8 cellular contexts compared by ENCODE assay signal in genomic region chr2:12931211-12931844, GRCh38.
DNase-seq lines count a peak whose midpoint lies in the region; ATAC-seq lines count a peak whose summit lies in the region.

No MANE protein-coding gene starts in this region.

- ATAC-seq in HG02798 (IDR thresholded peaks at IDR 0.05; ENCODE audit: poor library complexity, unreplicated experiment): peak; percentile 56
- ATAC-seq in HG02938 (IDR thresholded peaks at IDR 0.05; ENCODE audit: unreplicated experiment): no peak

- in situ Hi-C loops in G401 (cut with HindIII; ENCODE audit: low sequenced_read_pairs): no loop called here

- DNase-seq in G401 (ENCODE audit: low spot score): peak; percentile 45
- peak; percentile 73 for DNase-seq in NCI-H82 (lab: John Stamatoyannopoulos, UW)
- peak; percentile 78 for DNase-seq in dermis blood vessel endothelial cell
- peak; percentile 68 to 75 for DNase-seq in lung microvascular endothelial cell (ENCODE audit: low read depth in 2 of 2)
- no peak for DNase-seq in ureter (ENCODE audit: low spot score)
- no peak for DNase-seq in activated naive CD4-positive, alpha-beta T cell treated with Interleukin-2 at 50 U/mL for 16 hours

Comparison
In these comparisons a context has a peak if more than half of its experiments do, and no peak if none do; other contexts are left out.
1. DNase-seq: peak in G401 (single experiment), NCI-H82 (single experiment), dermis blood vessel endothelial cell (single experiment) and lung microvascular endothelial cell (2 of 2); none in ureter (single experiment) and activated naive CD4-positive, alpha-beta T cell treated with Interleukin-2 at 50 U/mL for 16 hours (single experiment).